ENCODE assay signal across 22 cellular contexts in genomic region chr11:88315981-88316441, GRCh38. TPM values are rescaled to one million over a fixed set of nuclear protein-coding genes. Genes with fewer than 3 reads are reported as not detected.
DNase-seq lines count a peak whose midpoint lies in the region; FAIRE-seq and TF ChIP-seq lines count a peak whose summit lies in the region.
"Had no signal": no experiment of that assay in that cellular context is flagged by ENCODE, and none has a peak within 500 bp of the region (broad histone marks: within the 10 kb centered on the region; RNA-seq: fewer than 3 reads in every experiment).

No MANE protein-coding gene starts in this region.

- H3K9ac ChIP-seq in HUES64 (ENCODE audit: low read depth, low read length): no peak overlapping the region

- in situ Hi-C loops in transverse colon (cut with MboI; ENCODE audit: low pct_ligation_motif_present in 1 of 4, low pct_unique_long_range_greater_than_20kb in 1 of 4, low sequenced_read_pairs in 3 of 4): no loop called here

- intact Hi-C loops in transverse colon (cut with DNase I; ENCODE audit: low total_unique reads) (no loop called here), CD14-positive monocyte (cut with micrococcal nuclease) (no loop called here)

- TF ChIP-seq POLR2A in transverse colon (IDR thresholded peaks at IDR 0.05): no peak

- H3K36me3 ChIP-seq in HUES64 (ENCODE audit: insufficient read depth, low read length) (peaks cover 50% of the 10 kb centered on the region), bronchial epithelial cell (ENCODE audit: control insufficient read depth, insufficient read depth, low read length) (no peaks in the 10 kb centered on the region), transverse colon (no peaks in the 10 kb centered on the region)
- H3K36me3 ChIP-seq: left ventricle myocardium inferior, vagina had no signal

- no peak for FAIRE-seq in bronchial epithelial cell (lab: Jason Lieb, UNC)

- H3K4me1 ChIP-seq in HUES64 (ENCODE audit: insufficient read depth, low read length) (peaks cover 41% of the 10 kb centered on the region), transverse colon (peaks cover 0 to 55% (median 18%) of the 10 kb centered on the region in 4 donors)
- H3K4me1 ChIP-seq: left ventricle myocardium inferior had no signal

- H3K27me3 Mint-ChIP-seq in endothelial cell (ENCODE audit: unreplicated experiment) (no peaks in the 10 kb centered on the region), CD14-positive monocyte (ENCODE audit: low read depth in 3 of 3) (no peaks in the 10 kb centered on the region)
- H3K27me3 Mint-ChIP-seq: CD4-positive, alpha-beta T cell; stimulated activated memory B cell treated with anti-CD40 and anti-IgM and Interleukin-4, amounts not matched to agents 10 μg/mL and 1 μg/mL and 100 μg/mL, for 72 hours had no signal

- H3K9me3 Mint-ChIP-seq in endothelial cell (ENCODE audit: unreplicated experiment) (no peaks in the 10 kb centered on the region), CD14-positive monocyte (no peaks in the 10 kb centered on the region)
- H3K9me3 Mint-ChIP-seq: activated T-helper 2 cell treated with anti-CD3 and anti-CD28 coated beads, Interferon-gamma antibody, Interleukin-2, Interleukin-4, amounts not matched to agents 10 μg/mL and 5 μg/mL and 100 μg/mL, durations not matched to agents 14 hours and 24 hours and 36 hours; CD4-positive, alpha-beta T cell; stimulated activated memory B cell treated with anti-CD40 and anti-IgM and Interleukin-4, amounts not matched to agents 10 μg/mL and 1 μg/mL and 100 μg/mL, for 72 hours; T-helper 1 cell treated with Interleukin-12 subunit alpha and Interleukin-12 subunit beta and Interleukin-4 antibody, amounts not matched to agents 30 μg/mL and 1 μg/mL, for 36 hours had no signal

- H3K27me3 ChIP-seq in HUES64 (ENCODE audit: insufficient read depth, low read length): no peaks in the 10 kb centered on the region
- H3K27me3 ChIP-seq in bronchial epithelial cell (ENCODE audit: control insufficient read depth, insufficient read depth, low read length): no peaks in the 10 kb centered on the region
- no peaks in the 10 kb centered on the region for H3K27me3 ChIP-seq in transverse colon
- H3K27me3 ChIP-seq: neutrophil, vagina had no signal

- H3K4me1 Mint-ChIP-seq in endothelial cell (ENCODE audit: unreplicated experiment): peaks cover 9% of the 10 kb centered on the region
- peaks cover 6% of the 10 kb centered on the region for H3K4me1 Mint-ChIP-seq in CD14-positive monocyte

- H3K4me3 ChIP-seq in HUES64 (ENCODE audit: low read length) (no peak overlapping the region), bronchial epithelial cell (ENCODE audit: low read depth, low read length) (no peak overlapping the region), transverse colon (no peak overlapping the region)
- H3K4me3 ChIP-seq: left ventricle myocardium inferior, smooth muscle cell, vagina had no signal

- DNase-seq in bronchial epithelial cell (ENCODE audit: low read depth) (peak; percentile 59), islet precursor cell (peak; percentile 75), transverse colon (no peak), endothelial cell (ENCODE audit: low spot score) (no peak), CD14-positive monocyte (ENCODE audit: low spot score) (no peak)
- no peak for DNase-seq in central memory CD4-positive, alpha-beta T cell
- DNase-seq: activated CD4-positive, alpha-beta T cell treated with anti-CD3 and anti-CD28 coated beads, Interleukin-2, amount 50 U/mL, for 1 hour; CD4-positive, alpha-beta T cell; GF-D8; head of caudate nucleus; Karpas-422; left ventricle myocardium inferior; NCI-H1092 treated with DMSO at 0.1 percent for 48 hours; NCI-H2081; NK-92 treated with Interleukin-12 subunit alpha and Interleukin-12 subunit beta, amount 100 ng/mL, for 24 hours had no signal

- H3K27ac ChIP-seq in HUES64 (ENCODE audit: low read depth, low read length): 0 out of 2 replicates have a peak overlapping the region, but pooled peaks have one; percentile 32
- H3K27ac ChIP-seq in transverse colon: peak overlapping the region; percentile 14 to 61 (median 50)
- H3K27ac ChIP-seq: left ventricle myocardium inferior, neutrophil, vagina had no signal

- H3K4me3 Mint-ChIP-seq in endothelial cell (ENCODE audit: unreplicated experiment) (no peak overlapping the region), CD14-positive monocyte (no peak overlapping the region)
- H3K4me3 Mint-ChIP-seq: CD4-positive, alpha-beta T cell; stimulated activated memory B cell treated with anti-CD40 and anti-IgM and Interleukin-4, amounts not matched to agents 10 μg/mL and 1 μg/mL and 100 μg/mL, for 72 hours; T-helper 1 cell treated with Interleukin-12 subunit alpha and Interleukin-12 subunit beta and Interleukin-4 antibody, amounts not matched to agents 30 μg/mL and 1 μg/mL, for 36 hours had no signal

- no peak for TF ChIP-seq EP300 in transverse colon (IDR thresholded peaks at IDR 0.05; ENCODE audit: low read depth)

- no peak for TF ChIP-seq CTCF in bronchial epithelial cell (IDR thresholded peaks at IDR 0.05; ENCODE audit: insufficient read depth, low read length, severe bottlenecking)
- no peak for TF ChIP-seq CTCF in transverse colon (IDR thresholded peaks at IDR 0.05)
- no peak for TF ChIP-seq CTCF in endothelial cell (IDR thresholded peaks at IDR 0.05; ENCODE audit: unreplicated experiment)
- TF ChIP-seq CTCF in CD14-positive monocyte (IDR thresholded peaks at IDR 0.05): no peak

- H3K36me3 Mint-ChIP-seq in endothelial cell (ENCODE audit: low read depth, unreplicated experiment) (no peaks in the 10 kb centered on the region), CD14-positive monocyte (peaks cover 28 to 43% of the 10 kb centered on the region in 2 donors)

- H3K27ac Mint-ChIP-seq in endothelial cell (ENCODE audit: unreplicated experiment) (no peak overlapping the region), CD14-positive monocyte (peak overlapping the region in 1 of 7 donors; percentile 62)
- H3K27ac Mint-ChIP-seq: activated T-helper 2 cell treated with anti-CD3 and anti-CD28 coated beads, Interferon-gamma antibody, Interleukin-2, Interleukin-4, amounts not matched to agents 10 μg/mL and 5 μg/mL and 100 μg/mL, durations not matched to agents 14 hours and 24 hours and 36 hours; CD4-positive, alpha-beta T cell; stimulated activated memory B cell treated with anti-CD40 and anti-IgM and Interleukin-4, amounts not matched to agents 10 μg/mL and 1 μg/mL and 100 μg/mL, for 72 hours; T-helper 1 cell treated with Interleukin-12 subunit alpha and Interleukin-12 subunit beta and Interleukin-4 antibody, amounts not matched to agents 30 μg/mL and 1 μg/mL, for 36 hours had no signal

- 79% methylated on average over 5 of the region's 5 CpGs for WGBS in HUES64
- 58 to 62% methylated on average over 2 to 5 of the region's 5 CpGs for WGBS in transverse colon (ENCODE audit: low coverage in 1 of 2), 2 donors

- H3K9me3 ChIP-seq in HUES64 (ENCODE audit: insufficient read depth, low read depth, low read length) (no peaks in the 10 kb centered on the region), transverse colon (no peaks in the 10 kb centered on the region)
- H3K9me3 ChIP-seq: left ventricle myocardium inferior, neutrophil, vagina had no signal

RNA-seq across cellular contexts. Expression of gene CTSC, which starts 21.5 kb away (rescaled TPM):
- polyA plus RNA-seq in HUES64 (2013, experiment 1 of 2): 290 TPM
- polyA plus RNA-seq in HUES64 (2013, experiment 2 of 2): 281 TPM
- 72.1 and 80.8 TPM in 2 replicates for total RNA-seq in bronchial epithelial cell
- total RNA-seq in transverse colon: 100 to 1,000 TPM in 1 of 4 donors, 10 to 100 TPM in 3; 49.0 to 141 (median 75.2) TPM
- 162 TPM for total RNA-seq in endothelial cell (ENCODE audit: unreplicated experiment)
- polyA plus RNA-seq in CD14-positive monocyte: 100 to 1,000 TPM; 284 to 415 TPM

Comparison
In these comparisons a context has a peak if more than half of its experiments do, and no peak if none do; other contexts are left out.
1. DNase-seq: peak in bronchial epithelial cell (single experiment) and islet precursor cell (single experiment); none in transverse colon (single experiment), endothelial cell (single experiment), central memory CD4-positive, alpha-beta T cell (single experiment) and CD14-positive monocyte (single experiment).